Comparison of ENCODE assay signal across 8 cellular contexts in the genomic region with DNA sequence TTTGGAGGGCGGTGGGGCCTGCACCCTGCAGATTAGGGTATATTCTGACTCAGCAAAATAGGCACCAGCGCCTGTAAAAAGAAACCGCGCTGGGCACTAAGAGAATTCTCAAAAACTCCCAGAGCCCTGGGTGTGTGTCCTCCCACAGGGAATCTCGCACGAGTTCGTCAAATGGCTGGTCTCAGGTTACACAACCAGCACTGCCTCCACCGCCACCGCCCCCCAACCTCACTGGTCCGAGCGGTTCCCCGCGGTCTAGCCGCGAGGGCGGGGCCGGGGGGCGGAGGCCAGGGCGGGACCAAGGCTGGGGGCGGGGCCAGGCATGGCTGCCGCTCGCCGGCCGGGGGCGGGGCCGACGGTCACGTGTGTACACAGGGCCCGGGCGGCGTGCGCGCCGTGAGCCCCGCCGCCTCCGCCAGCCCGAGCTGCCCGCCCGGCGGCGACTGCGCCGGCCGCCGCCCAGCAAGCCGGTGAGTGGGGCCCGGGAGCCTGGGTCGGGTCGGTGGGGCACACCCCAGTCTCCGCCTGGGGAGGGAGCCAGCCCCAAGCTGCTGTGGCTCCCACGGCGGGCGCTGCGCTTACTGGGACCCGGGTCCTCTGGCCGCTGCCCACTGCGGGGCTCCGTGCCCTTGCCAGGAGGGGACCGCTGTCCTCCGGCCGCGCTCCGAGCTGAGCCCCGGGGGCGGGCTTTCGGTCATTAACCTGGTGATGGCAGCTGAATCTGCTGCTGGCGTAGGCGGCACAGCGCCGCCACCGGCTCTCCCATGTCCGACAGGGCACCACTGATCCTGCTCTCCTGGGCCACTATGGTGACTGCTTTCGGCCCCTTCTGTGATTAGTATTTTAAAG. TPM values are rescaled to one million over a fixed set of nuclear protein-coding genes. Genes with fewer than 3 reads are reported as not detected.
DNase-seq lines count a peak whose midpoint lies in the region; ATAC-seq, FAIRE-seq and TF ChIP-seq lines count a peak whose summit lies in the region.

A gene with protein sequence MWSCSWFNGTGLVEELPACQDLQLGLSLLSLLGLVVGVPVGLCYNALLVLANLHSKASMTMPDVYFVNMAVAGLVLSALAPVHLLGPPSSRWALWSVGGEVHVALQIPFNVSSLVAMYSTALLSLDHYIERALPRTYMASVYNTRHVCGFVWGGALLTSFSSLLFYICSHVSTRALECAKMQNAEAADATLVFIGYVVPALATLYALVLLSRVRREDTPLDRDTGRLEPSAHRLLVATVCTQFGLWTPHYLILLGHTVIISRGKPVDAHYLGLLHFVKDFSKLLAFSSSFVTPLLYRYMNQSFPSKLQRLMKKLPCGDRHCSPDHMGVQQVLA (plus strand): TSS at position 358 of the 849 bp plus-strand sequence. CDS start 12,970 bp downstream, outside the sequence.

- H3K36me3 ChIP-seq in bronchial epithelial cell (ENCODE audit: control insufficient read depth, insufficient read depth, low read length), result no peaks in the 10 kb centered on the region

- DNase-seq in AG09309 (ENCODE audit: low read depth) (peak; percentile 74), NCI-H2196 treated with DMSO at 0.1 percent for 48 hours (lab: John Stamatoyannopoulos, UW; ENCODE audit: unreplicated experiment) (peak; percentile 90), bronchial epithelial cell (ENCODE audit: low read depth) (peak; percentile 81), iris pigment epithelial cell (ENCODE audit: low read depth) (peak; percentile 96)
- DNase-seq in stimulated activated CD4-positive, alpha-beta T cell treated with anti-CD3 and anti-CD28 coated beads, Interleukin-12 subunit alpha, Interleukin-12 subunit beta, amount 100 ng/mL, for 24 hours (ENCODE audit: low read depth in 2 of 2), result peak; percentile 79 to 93

- no peak for FAIRE-seq in bronchial epithelial cell (lab: Jason Lieb, UNC)

- H3K4me3 ChIP-seq in AG09309 (ENCODE audit: control insufficient read depth, low read depth, low read length) (peak within 1 kb of the TSS; percentile 63), WI38 (ENCODE audit: low read depth, low read length) (peak within 1 kb of the TSS; percentile 65), bronchial epithelial cell (ENCODE audit: low read depth, low read length) (peak within 1 kb of the TSS; percentile 60)

- ATAC-seq in GM18873 (IDR thresholded peaks at IDR 0.05; ENCODE audit: low FRiP score, unreplicated experiment) (peak; percentile 73), HG03135 (IDR thresholded peaks at IDR 0.05; ENCODE audit: unreplicated experiment) (peak; percentile 78)

- H3K27me3 ChIP-seq in bronchial epithelial cell (ENCODE audit: control insufficient read depth, insufficient read depth, low read length), result no peaks in the 10 kb centered on the region

- peak; percentile 67 for TF ChIP-seq CTCF in AG09309 (IDR thresholded peaks at IDR 0.05; ENCODE audit: control insufficient read depth, insufficient read depth, low read depth, low read length, missing control alignments)
- peak; percentile 66 for TF ChIP-seq CTCF in WI38 (IDR thresholded peaks at IDR 0.05; ENCODE audit: low read depth, low read length)
- TF ChIP-seq CTCF in bronchial epithelial cell (IDR thresholded peaks at IDR 0.05; ENCODE audit: insufficient read depth, low read length, severe bottlenecking), result peak; percentile 80

RNA-seq across cellular contexts. Expression of the gene that starts here (rescaled TPM):
- 1.0 and 1.3 TPM in 2 replicates for total RNA-seq in bronchial epithelial cell

Comparison
In these comparisons a context has a peak if more than half of its experiments do, and no peak if none do; other contexts are left out.
1. Peak in every context shown above with its lines: DNase-seq, ATAC-seq and H3K4me3 ChIP-seq.